17 cellular contexts compared by ENCODE assay signal in genomic region chr17:39095309-39095686, GRCh38. TPM values are rescaled to one million over a fixed set of nuclear protein-coding genes. Genes with fewer than 3 reads are reported as not detected.
DNase-seq lines count a peak whose midpoint lies in the region; ATAC-seq and TF ChIP-seq lines count a peak whose summit lies in the region.
"Had no signal": no experiment of that assay in that cellular context is flagged by ENCODE, and none has a peak within 500 bp of the region (broad histone marks: within the 10 kb centered on the region; RNA-seq: fewer than 3 reads in every experiment).

No MANE protein-coding gene starts in this region.

- H3K27me3 ChIP-seq in BLaER1 treated with 17β-estradiol and CSF1 and Interleukin-3, amounts not matched to agents 10 nM and 100 nM: peaks cover 0 to 12% (median 0%) of the 10 kb centered on the region in 11 experiments; a peak in 3 of 22 replicates
- H3K27me3 ChIP-seq in Caco-2 (replicated peaks; ENCODE audit: control insufficient read depth, insufficient read depth, low read length): no peaks in the 10 kb centered on the region
- H3K27me3 ChIP-seq: ascending aorta, BE2C, colonic mucosa, ovary, thyroid gland had no signal

- peaks cover 98 to 100% (median 100%) of the 10 kb centered on the region in 10 experiments for H3K4me1 ChIP-seq in BLaER1 treated with 17β-estradiol and CSF1 and Interleukin-3, amounts not matched to agents 10 nM and 100 nM
- no peaks in the 10 kb centered on the region for H3K4me1 ChIP-seq in Caco-2
- H3K4me1 ChIP-seq: colonic mucosa had no signal

- H3K4me1 Mint-ChIP-seq in activated naive CD8-positive, alpha-beta T cell (ENCODE audit: low read depth): peaks cover 81% of the 10 kb centered on the region
- H3K4me1 Mint-ChIP-seq in immature natural killer cell: peaks cover 89 to 95% of the 10 kb centered on the region in 2 donors
- no peaks in the 10 kb centered on the region for H3K4me1 Mint-ChIP-seq in Caco-2 (ENCODE audit: low read depth, unreplicated experiment)

- DNase-seq in AG10803 (ENCODE audit: low read depth): peak; percentile 35
- DNase-seq in immature natural killer cell: no peak
- no peak for DNase-seq in Caco-2
- DNase-seq in nucleus accumbens (lab: John Stamatoyannopoulos, UW): no peak
- DNase-seq: BE2C, colonic mucosa, DMS53, HCEC 1CT, NCI-H1092, NCI-H524, ovary, thyroid gland had no signal

- ATAC-seq in HG02840 (IDR thresholded peaks at IDR 0.05; ENCODE audit: low FRiP score, unreplicated experiment): no peak

- intact Hi-C loops in Caco-2 (cut with micrococcal nuclease; ENCODE audit: unreplicated experiment): no loop called here

- no peaks in the 10 kb centered on the region for H3K36me3 ChIP-seq in BLaER1 treated with 17β-estradiol and CSF1 and Interleukin-3, amounts not matched to agents 10 nM and 100 nM
- H3K36me3 ChIP-seq in Caco-2 (ENCODE audit: control insufficient read depth, insufficient read depth, low read length): no peaks in the 10 kb centered on the region
- H3K36me3 ChIP-seq: ascending aorta, BE2C, colonic mucosa, ovary, thyroid gland had no signal

- H3K4me2 ChIP-seq in BLaER1 treated with 17β-estradiol and CSF1 and Interleukin-3, amounts not matched to agents 10 nM and 100 nM: peak overlapping the region; percentile 84 to 98 (median 94); a peak in 21 of 22 replicates

- peak overlapping the region; percentile 47 for H3K4me3 Mint-ChIP-seq in activated naive CD8-positive, alpha-beta T cell
- H3K4me3 Mint-ChIP-seq in immature natural killer cell (peak overlapping the region; percentile 83 to 94 (median 89)), Caco-2 (ENCODE audit: unreplicated experiment) (no peak overlapping the region)

- peak overlapping the region in 4 of 11 experiments; percentile 7 to 69 (median 54); a peak in 5 of 22 replicates for H3K27ac ChIP-seq in BLaER1 treated with 17β-estradiol and CSF1 and Interleukin-3, amounts not matched to agents 10 nM and 100 nM
- H3K27ac ChIP-seq: colonic mucosa, thyroid gland had no signal

- BruUV-seq in Caco-2 (replicated peaks; lab: Mats Ljungman, UMichigan): no TSS peak

- H3K9ac ChIP-seq in BLaER1 treated with 17β-estradiol and CSF1 and Interleukin-3, amounts not matched to agents 10 nM and 100 nM: 0 out of 22 replicates have a peak overlapping the region, but pooled peaks of 1 of the 11 experiments have one; percentile 63

- TF ChIP-seq CTCF in AG10803 (conservative IDR thresholded peaks at IDR 0.05; ENCODE audit: low read length) (no peak), Caco-2 (IDR thresholded peaks at IDR 0.05; ENCODE audit: insufficient read depth in 1 of 2, low read depth in 1 of 2, low read length in 1 of 2, severe bottlenecking in 1 of 2, unreplicated experiment in 1 of 2) (no peak)

- H4K20me1 ChIP-seq in BLaER1 treated with 17β-estradiol and CSF1 and Interleukin-3, amounts not matched to agents 10 nM and 100 nM: peaks cover 0 to 42% (median 0%) of the 10 kb centered on the region in 11 experiments; a peak in 3 of 22 replicates

- CTCF ChIA-PET in Caco-2 (lab: Charles Lee): no interaction called here

- POLR2A ChIA-PET in Caco-2 (lab: Charles Lee): interaction anchor here (0.6 kb wide), 1 partner anchor 330 kb away, joined by 4 read pairs; no protein-coding TSS in a partner anchor

- no peak overlapping the region for H3K4me3 ChIP-seq in AG10803 (ENCODE audit: low read length)
- no peak overlapping the region for H3K4me3 ChIP-seq in BLaER1 treated with 17β-estradiol and CSF1 and Interleukin-3, amounts not matched to agents 10 nM and 100 nM
- no peak overlapping the region for H3K4me3 ChIP-seq in Caco-2 (ENCODE audit: low read depth, low read length)
- H3K4me3 ChIP-seq: ascending aorta, colonic mucosa, ovary, thyroid gland had no signal

- no peaks in the 10 kb centered on the region for H3K9me3 ChIP-seq in BLaER1 treated with 17β-estradiol and CSF1 and Interleukin-3, amounts not matched to agents 10 nM and 100 nM (replicated peaks in 1 of 11)
- H3K9me3 ChIP-seq in Caco-2: no peaks in the 10 kb centered on the region
- H3K9me3 ChIP-seq: ascending aorta, BE2C, colonic mucosa, ovary, thyroid gland had no signal

- no peaks in the 10 kb centered on the region for H3K27me3 Mint-ChIP-seq in activated naive CD8-positive, alpha-beta T cell
- peaks cover 5 to 14% (median 8%) of the 10 kb centered on the region in 3 donors for H3K27me3 Mint-ChIP-seq in immature natural killer cell (ENCODE audit: low read depth in 3 of 3)
- no peaks in the 10 kb centered on the region for H3K27me3 Mint-ChIP-seq in Caco-2 (ENCODE audit: insufficient read depth, unreplicated experiment)

- no peaks in the 10 kb centered on the region for H3K36me3 Mint-ChIP-seq in activated naive CD8-positive, alpha-beta T cell
- H3K36me3 Mint-ChIP-seq in immature natural killer cell (no peaks in the 10 kb centered on the region), Caco-2 (ENCODE audit: insufficient read depth, unreplicated experiment) (no peaks in the 10 kb centered on the region)

- H3K9me3 Mint-ChIP-seq in activated naive CD8-positive, alpha-beta T cell (ENCODE audit: low read depth): no peaks in the 10 kb centered on the region
- peaks cover 0 to 1% (median 0%) of the 10 kb centered on the region in 6 donors for H3K9me3 Mint-ChIP-seq in immature natural killer cell
- H3K9me3 Mint-ChIP-seq in Caco-2 (ENCODE audit: unreplicated experiment): no peaks in the 10 kb centered on the region

- peak overlapping the region; percentile 52 for H3K27ac Mint-ChIP-seq in activated naive CD8-positive, alpha-beta T cell
- H3K27ac Mint-ChIP-seq in immature natural killer cell (peak overlapping the region; percentile 87 to 100 (median 99)), Caco-2 (ENCODE audit: unreplicated experiment) (no peak overlapping the region)

RNA-seq across cellular contexts. Expression of gene PLXDC1, which starts 56.1 kb away (rescaled TPM):
- polyA plus RNA-seq in immature natural killer cell: 1 to 10 TPM; 2.8 to 9.7 (median 6.8) TPM
- 0.14 and 0.44 TPM in 2 replicates for total RNA-seq in Caco-2 (2022)
- total RNA-seq: endothelial cell of umbilical vein had no signal
